9 cellular contexts compared by ENCODE assay signal in the genomic region with DNA sequence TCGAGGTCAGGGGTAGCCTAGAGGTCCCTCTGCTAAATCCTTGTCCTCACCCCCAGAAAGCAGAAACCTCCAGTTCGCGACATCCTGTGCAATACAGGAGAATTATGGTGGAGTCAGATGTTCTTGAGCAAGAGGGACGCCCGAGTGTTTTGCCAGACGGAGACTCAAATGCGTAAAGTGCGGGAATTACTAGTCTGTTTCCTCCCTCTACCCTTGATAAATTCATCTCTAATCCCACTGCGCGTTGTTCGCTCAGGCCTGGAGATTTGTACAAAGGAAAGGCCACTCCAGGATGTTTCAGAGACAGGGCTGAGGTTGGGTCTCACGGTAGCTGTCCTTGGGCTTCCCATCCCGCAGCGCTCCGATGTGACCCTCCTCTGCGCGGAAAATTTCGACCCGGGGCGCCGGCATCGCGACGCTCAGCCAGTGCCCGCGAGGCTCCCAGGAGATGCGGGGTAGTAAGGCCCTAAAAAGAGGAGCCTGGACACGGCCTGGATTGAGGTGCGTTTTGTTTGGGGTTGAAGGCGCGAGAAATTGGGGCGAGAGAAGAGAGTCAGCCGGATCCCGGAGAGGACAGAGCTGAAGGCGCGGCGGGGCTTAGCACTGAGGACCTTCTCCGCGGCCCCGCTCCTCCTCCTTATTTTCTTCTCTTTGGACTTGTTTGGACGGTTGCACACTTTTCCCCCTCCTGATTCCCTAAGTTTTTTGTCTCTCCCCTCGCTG. TPM values are rescaled to one million over a fixed set of nuclear protein-coding genes. Genes with fewer than 3 reads are reported as not detected.
DNase-seq lines count a peak whose midpoint lies in the region; ATAC-seq, FAIRE-seq and TF ChIP-seq lines count a peak whose summit lies in the region.
"Had no signal": no experiment of that assay in that cellular context is flagged by ENCODE, and none has a peak within 500 bp of the region (broad histone marks: within the 10 kb centered on the region; RNA-seq: fewer than 3 reads in every experiment).

No MANE protein-coding gene starts in this region.

- H4K5ac ChIP-seq in H1 (ENCODE audit: insufficient read length, low read depth, low read length), result no peak overlapping the region

- TF ChIP-seq POLR2A in H1 (IDR thresholded peaks at IDR 0.05; ENCODE audit: control extremely low read depth in 1 of 2, low read depth in 2 of 2, low read length in 2 of 2), result no peak
- TF ChIP-seq POLR2A in thyroid gland (IDR thresholded peaks at IDR 0.05), result no peak

- peak; percentile 21 for ATAC-seq in GM19438 (IDR thresholded peaks at IDR 0.05; ENCODE audit: low read depth, unreplicated experiment)
- no peak for ATAC-seq in upper lobe of right lung

- no peak for TF ChIP-seq EP300 in H1 (IDR thresholded peaks at IDR 0.05; ENCODE audit: borderline replicate concordance in 1 of 2, low read depth in 2 of 2, low read length in 2 of 2)

- no peak overlapping the region for H3K56ac ChIP-seq in H1 (replicated peaks; ENCODE audit: insufficient read length, low read depth, low read length)

- peak overlapping the region; percentile 76 to 100 for H3K4me2 ChIP-seq in H1 (ENCODE audit: insufficient read depth in 1 of 2, low read depth in 2 of 2, low read length in 2 of 2)

- H2AFZ ChIP-seq in H1 (ENCODE audit: low read length), result no peak overlapping the region

- H3K14ac ChIP-seq in H1 (ENCODE audit: insufficient read length), result no peak overlapping the region

- no peak for FAIRE-seq in H1 (lab: Jason Lieb, UNC)

- H3K23me2 ChIP-seq in H1 (ENCODE audit: low read depth, low read length), result peaks cover 14% of the 10 kb centered on the region; the same call in 1 of the 2 replicates

- intact Hi-C loops in upper lobe of right lung (cut with DNase I) (no loop called here), thyroid gland (cut with DNase I) (no loop called here)

- H3K79me2 ChIP-seq in H1 (ENCODE audit: control insufficient read depth in 1 of 2, insufficient read depth in 2 of 2, low read length in 2 of 2), result no peaks in the 10 kb centered on the region

- H3K9me3 ChIP-seq in NT2/D1 (ENCODE audit: insufficient read depth, low read length) (no peaks in the 10 kb centered on the region), H1 (ENCODE audit: insufficient read depth in 2 of 2, low read depth in 1 of 2, low read length in 1 of 2) (no peaks in the 10 kb centered on the region), upper lobe of right lung (no peaks in the 10 kb centered on the region), thyroid gland (no peaks in the 10 kb centered on the region)

- H3K4me1 ChIP-seq in NT2/D1 (ENCODE audit: insufficient read depth, insufficient read length) (peaks cover 23% of the 10 kb centered on the region), H1 (replicated peaks in 1 of 4; ENCODE audit: control insufficient read depth in 3 of 4, insufficient read depth in 4 of 4, low read length in 3 of 4) (peaks cover 16 to 45% (median 26%) of the 10 kb centered on the region in 4 experiments), upper lobe of right lung (peaks cover 6% of the 10 kb centered on the region), thyroid gland (peaks cover 12 to 21% of the 10 kb centered on the region in 2 donors)

- no peak overlapping the region for H2AK5ac ChIP-seq in H1 (ENCODE audit: low read depth, low read length)

- no peak for TF ChIP-seq CTCF in H1 (IDR thresholded peaks at IDR 0.05; ENCODE audit: control extremely low read depth in 1 of 3, insufficient read depth in 1 of 3, low read depth in 1 of 3, low read length in 3 of 3)
- no peak for TF ChIP-seq CTCF in osteocyte (IDR thresholded peaks at IDR 0.05)
- TF ChIP-seq CTCF in upper lobe of right lung (IDR thresholded peaks at IDR 0.05), result no peak
- no peak for TF ChIP-seq CTCF in thyroid gland (IDR thresholded peaks at IDR 0.05)

- H3K27me3 Mint-ChIP-seq in osteocyte (ENCODE audit: unreplicated experiment), result peaks cover 93% of the 10 kb centered on the region

- no peak overlapping the region for H4K91ac ChIP-seq in H1 (replicated peaks; ENCODE audit: insufficient read length, low read length)

- WGBS in H1 (ENCODE audit: extremely low coverage in 1 of 2, insufficient coverage in 1 of 2, insufficient read length in 1 of 2, insufficient replicate concordance in 2 of 2, low coverage in 1 of 2, low lambda C conversion rate in 2 of 2, missing lambda C conversion rate in 1 of 2), 2 experiments, result 2% methylated on average over 30 of the region's 42 CpGs; no CpG with 5 or more reads in 1 of the 2 experiments
- WGBS in thyroid gland, 2 donors, result 5% methylated on average over 41 to 42 of the region's 42 CpGs

- H3K27ac ChIP-seq in H1 (ENCODE audit: low read depth, low read length), result no peak overlapping the region
- no peak overlapping the region for H3K27ac ChIP-seq in upper lobe of right lung
- H3K27ac ChIP-seq in thyroid gland, result no peak overlapping the region

- peaks cover 99% of the 10 kb centered on the region for H3K27me3 ChIP-seq in NT2/D1 (ENCODE audit: insufficient read depth, insufficient read length)
- H3K27me3 ChIP-seq in H1 (replicated peaks in 1 of 4; ENCODE audit: control insufficient read depth in 3 of 4, extremely low read depth in 1 of 4, insufficient read depth in 3 of 4, low read length in 3 of 4), result peaks cover 72 to 98% (median 84%) of the 10 kb centered on the region in 4 experiments
- peaks cover 88% of the 10 kb centered on the region for H3K27me3 ChIP-seq in upper lobe of right lung
- peaks cover 42% of the 10 kb centered on the region for H3K27me3 ChIP-seq in thyroid gland

- no peaks in the 10 kb centered on the region for H3K79me1 ChIP-seq in H1 (ENCODE audit: low read depth, low read length)

- H2BK12ac ChIP-seq in H1 (ENCODE audit: low read depth, low read length), result peak overlapping the region; percentile 50; the same call in 1 of the 2 replicates

- no peak overlapping the region for H3K27ac Mint-ChIP-seq in osteocyte (ENCODE audit: unreplicated experiment)

- H3K9me3 Mint-ChIP-seq in osteocyte (ENCODE audit: unreplicated experiment), result peaks cover 4% of the 10 kb centered on the region

- no peak for DNase-seq in NT2/D1 (ENCODE audit: low read depth, low spot score)
- DNase-seq in H1 (ENCODE audit: low read depth in 1 of 2, low spot score in 2 of 2), result no peak
- DNase-seq in osteocyte (ENCODE audit: extremely low spot score, unreplicated experiment), result no peak
- no peak for DNase-seq in NCI-H774 (lab: John Stamatoyannopoulos, UW)
- no peak for DNase-seq in upper lobe of right lung
- no peak for DNase-seq in thyroid gland
- DNase-seq: NCI-H2107 had no signal

- no peak overlapping the region for H4K8ac ChIP-seq in H1 (ENCODE audit: extremely low read depth, insufficient read depth, low read length)

- POLR2A ChIA-PET in H1 (lab: Charles Lee; ENCODE audit: partially characterized antibody), result interaction anchor here (1.0 to 2.2 kb wide), 2 partner anchors 25 to 226 kb away, joined by 3 to 12 read pairs; a partner anchor contains a TSS

- CTCF ChIA-PET in H1 (lab: Charles Lee; ENCODE audit: partially characterized antibody), result interaction anchor here (1.0 to 3.6 kb wide), 2 partner anchors 16 to 25 kb away, joined by 5 to 16 read pairs; a partner anchor contains a TSS

- H3K4me1 Mint-ChIP-seq in osteocyte (ENCODE audit: unreplicated experiment), result peaks cover 33% of the 10 kb centered on the region

- peak overlapping the region; percentile 21 for H3K4me3 ChIP-seq in NT2/D1 (ENCODE audit: insufficient read length, low read depth)
- peak overlapping the region; percentile 22 to 66 (median 40); a peak in 7 of 8 replicates for H3K4me3 ChIP-seq in H1 (ENCODE audit: extremely low read depth in 1 of 4, insufficient read depth in 2 of 4, low read depth in 3 of 4, low read length in 4 of 4)
- no peak overlapping the region for H3K4me3 ChIP-seq in upper lobe of right lung
- H3K4me3 ChIP-seq in thyroid gland (replicated peaks in 1 of 3), result no peak overlapping the region

- no peak overlapping the region; the same call in 1 of the 2 replicates for H3K18ac ChIP-seq in H1 (ENCODE audit: extremely low read depth, low read length)

- H4K20me1 ChIP-seq in H1 (replicated peaks in 1 of 2; ENCODE audit: control insufficient read depth in 1 of 2, insufficient read depth in 2 of 2, low read length in 2 of 2), result peaks cover 24 to 40% of the 10 kb centered on the region in 2 experiments

- H3K9ac ChIP-seq in NT2/D1 (ENCODE audit: insufficient read length, low read depth) (no peak overlapping the region), H1 (replicated peaks in 1 of 4; ENCODE audit: extremely low read depth in 1 of 4, low read depth in 3 of 4, low read length in 3 of 4) (no peak overlapping the region)

- no peak overlapping the region for H3K23ac ChIP-seq in H1 (ENCODE audit: insufficient read length)

- no peak for TF ChIP-seq RAD21 in H1 (IDR thresholded peaks at IDR 0.05 in 1 of 2, conservative IDR thresholded peaks at IDR 0.05 in 1 of 2; ENCODE audit: low read depth in 2 of 2, low read length in 2 of 2)

- no peaks in the 10 kb centered on the region for H3K36me3 Mint-ChIP-seq in osteocyte (ENCODE audit: unreplicated experiment)

- H2BK5ac ChIP-seq in H1 (ENCODE audit: low read depth, low read length), result no peak overlapping the region

- no peak overlapping the region for H2BK20ac ChIP-seq in H1 (ENCODE audit: low read length)

- H3K4ac ChIP-seq in H1 (replicated peaks; ENCODE audit: insufficient read length, low read depth, low read length), result no peak overlapping the region

- peak overlapping the region; percentile 81; the same call in 1 of the 2 replicates for H2BK15ac ChIP-seq in H1 (ENCODE audit: low read length)

- H3K36me3 ChIP-seq in NT2/D1 (ENCODE audit: insufficient read depth, insufficient read length, low read length), result no peaks in the 10 kb centered on the region
- H3K36me3 ChIP-seq in H1 (ENCODE audit: control insufficient read depth in 2 of 4, insufficient read depth in 4 of 4, low read length in 3 of 4), result no peaks in the 10 kb centered on the region; a peak in 1 of 8 replicates
- H3K36me3 ChIP-seq in upper lobe of right lung, result no peaks in the 10 kb centered on the region
- H3K36me3 ChIP-seq in thyroid gland, result no peaks in the 10 kb centered on the region

- peak overlapping the region; percentile 68 for H3K4me3 Mint-ChIP-seq in osteocyte (ENCODE audit: unreplicated experiment)

- no peak overlapping the region for H2BK120ac ChIP-seq in H1 (replicated peaks; ENCODE audit: low read depth, low read length)

RNA-seq across cellular contexts. Expression of a gene that starts 2.6 kb away (rescaled TPM):
- not detected in 2 replicates for total RNA-seq in H1 (2021; fragmentation: NEBNext Ultra II Directional; extraction: Animal tissue kit (Norgen Biotek cat#: 25700))
- 0.08 TPM in 2 replicates for polyA plus RNA-seq in H1 (2011; rRNA removed)
- polyA plus RNA-seq in H1 (2011; cell fraction: cytosol; rRNA removed), result 0.04 TPM
- polyA plus RNA-seq in H1 (2011; cell fraction: nucleus; rRNA removed), result 0.09 TPM
- 0.11 TPM in 1 of 4 replicates, not detected in the others for polyA plus RNA-seq in H1 (2012, experiment 1 of 2)
- not detected for polyA plus RNA-seq in H1 (2012, experiment 2 of 2)
- not detected for polyA plus RNA-seq in H1 (2013, experiment 1 of 2)
- polyA plus RNA-seq in H1 (2013, experiment 2 of 2), result 0.02 TPM
- polyA minus RNA-seq in H1 (2011; rRNA and poly(A)+ RNA removed), result 0.13 TPM in 1 of 2 replicates, not detected in the other
- polyA minus RNA-seq in H1 (2011; cell fraction: cytosol; rRNA and poly(A)+ RNA removed), result not detected
- polyA minus RNA-seq in H1 (2011; cell fraction: nucleus; rRNA and poly(A)+ RNA removed), result not detected
- total RNA-seq in osteocyte (not detected in 2 replicates), upper lobe of right lung (not detected), thyroid gland (not detected)
- total RNA-seq: SK-MEL-5 had no signal

RNA-seq across cellular contexts. Expression of a gene that starts 26.1 kb away (rescaled TPM):
- total RNA-seq in H1 (2021; fragmentation: NEBNext Ultra II Directional; extraction: Animal tissue kit (Norgen Biotek cat#: 25700)), result not detected in 2 replicates
- 0.03 and 0.05 TPM in 2 replicates for polyA plus RNA-seq in H1 (2011; rRNA removed)
- polyA plus RNA-seq in H1 (2011; cell fraction: cytosol; rRNA removed), result 0.18 TPM
- 0.11 TPM for polyA plus RNA-seq in H1 (2011; cell fraction: nucleus; rRNA removed)
- 0.25 to 0.52 TPM (median 0.27 TPM) in 4 replicates for polyA plus RNA-seq in H1 (2012, experiment 1 of 2)
- polyA plus RNA-seq in H1 (2012, experiment 2 of 2), result not detected
- 0.12 TPM for polyA plus RNA-seq in H1 (2013, experiment 1 of 2)
- polyA plus RNA-seq in H1 (2013, experiment 2 of 2), result 0.11 TPM
- polyA minus RNA-seq in H1 (2011; rRNA and poly(A)+ RNA removed), result 0.56 TPM in 1 of 2 replicates, not detected in the other
- not detected for polyA minus RNA-seq in H1 (2011; cell fraction: cytosol; rRNA and poly(A)+ RNA removed)
- polyA minus RNA-seq in H1 (2011; cell fraction: nucleus; rRNA and poly(A)+ RNA removed), result 0.30 TPM
- total RNA-seq in osteocyte (not detected in 2 replicates), upper lobe of right lung (0.29 TPM), thyroid gland (not detected)

Comparison
In these comparisons a context has a peak if more than half of its experiments do, and no peak if none do; other contexts are left out.
1. H3K4me3 ChIP-seq: peak in NT2/D1 (single experiment) and H1 (4 of 4); none in upper lobe of right lung (single experiment) and thyroid gland (0 of 3).